ENCODE assay signal across 13 cellular contexts in the genomic region with DNA sequence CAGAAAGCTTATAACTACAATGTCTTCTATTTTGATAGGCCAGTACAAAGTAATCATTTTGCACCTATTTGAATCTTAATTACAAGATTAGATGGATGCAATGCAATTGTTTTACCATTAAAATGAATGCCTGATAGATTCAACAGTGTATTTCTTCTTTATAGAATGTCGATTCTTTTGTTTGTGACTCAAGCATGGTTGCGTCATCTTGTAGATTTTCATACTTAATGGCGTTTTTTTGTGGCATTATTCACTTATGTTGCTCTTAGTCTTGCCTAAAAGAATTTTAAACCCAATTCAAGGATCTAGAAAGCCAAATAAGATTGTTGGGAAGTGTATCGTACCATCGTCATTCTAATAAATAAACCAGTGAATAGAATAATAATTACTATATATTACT. TPM values are rescaled to one million over a fixed set of nuclear protein-coding genes. Genes with fewer than 3 reads are reported as not detected.
DNase-seq lines count a peak whose midpoint lies in the region; FAIRE-seq and TF ChIP-seq lines count a peak whose summit lies in the region.
"Had no signal": no experiment of that assay in that cellular context is flagged by ENCODE, and none has a peak within 500 bp of the region (broad histone marks: within the 10 kb centered on the region; RNA-seq: fewer than 3 reads in every experiment).

No MANE protein-coding gene starts in this region.

- no peaks in the 10 kb centered on the region for H3K9me1 ChIP-seq in keratinocyte (ENCODE audit: control insufficient read depth, extremely low read depth, insufficient read depth, low read length)

- peak overlapping the region; percentile 1 for H2AFZ ChIP-seq in keratinocyte (ENCODE audit: control insufficient read depth, low read length)

- dilution Hi-C loops in keratinocyte (cut with MboI; ENCODE audit: extremely low pct_ligation_motif_present, low sequenced_read_pairs), result no loop called here

- intact Hi-C loops in sigmoid colon (cut with DNase I), result no loop called here

- no peak for TF ChIP-seq CTCF in astrocyte of the spinal cord (IDR thresholded peaks at IDR 0.05; ENCODE audit: low read depth, low read length)
- TF ChIP-seq CTCF in keratinocyte (optimal IDR thresholded peaks at IDR 0.05 in 1 of 3, IDR thresholded peaks at IDR 0.05 in 1 of 3, conservative IDR thresholded peaks at IDR 0.05 in 1 of 3; ENCODE audit: extremely low read depth in 1 of 3, insufficient read depth in 2 of 3, low read length in 3 of 3), result no peak
- TF ChIP-seq CTCF in sigmoid colon (IDR thresholded peaks at IDR 0.05), result no peak

- H3K4me1 ChIP-seq in keratinocyte (ENCODE audit: control insufficient read depth, extremely low read depth, insufficient read depth, low read length), result peaks cover 45% of the 10 kb centered on the region
- peaks cover 0 to 29% (median 6%) of the 10 kb centered on the region in 4 donors for H3K4me1 ChIP-seq in sigmoid colon

- no peak overlapping the region for H3K9ac ChIP-seq in keratinocyte (ENCODE audit: control insufficient read depth, extremely low read depth, insufficient read depth, low read length)

- DNase-seq in DMS 273 (lab: John Stamatoyannopoulos, UW; ENCODE audit: unreplicated experiment), result peak; percentile 39
- no peak for DNase-seq in DMS 273 treated with DMSO at 0.1 percent for 48 hours (lab: John Stamatoyannopoulos, UW)
- DNase-seq in HCEC 1CT, result peak; percentile 70
- peak; percentile 48 for DNase-seq in astrocyte of the spinal cord (ENCODE audit: low read depth, low spot score)
- DNase-seq in keratinocyte (ENCODE audit: low read depth, low spot score), result no peak
- no peak for DNase-seq in sigmoid colon
- no peak for DNase-seq in hypothalamus (lab: John Stamatoyannopoulos, UW)
- DNase-seq in NCI-H128 (lab: John Stamatoyannopoulos, UW; ENCODE audit: unreplicated experiment), result no peak
- DNase-seq: activated CD8-positive, alpha-beta memory T cell treated with anti-CD3 and anti-CD28 coated beads, Interleukin-2, amount 50 U/mL, for 4 hours; mesendoderm; SJCRH30 had no signal

- H3K36me3 ChIP-seq in keratinocyte (ENCODE audit: control insufficient read depth in 2 of 2, extremely low read depth in 1 of 2, insufficient read depth in 2 of 2, low read length in 2 of 2) (peaks cover 0 to 1% of the 10 kb centered on the region in 2 experiments), sigmoid colon (no peaks in the 10 kb centered on the region)

- in situ Hi-C loops in astrocyte of the spinal cord (cut with HindIII; ENCODE audit: low sequenced_read_pairs), result no loop called here

- FAIRE-seq in keratinocyte (lab: Jason Lieb, UNC), result no peak
- FAIRE-seq: colon had no signal

- no peak for TF ChIP-seq POLR2A in sigmoid colon (IDR thresholded peaks at IDR 0.05)

- H3K79me2 ChIP-seq in keratinocyte (ENCODE audit: control insufficient read depth, insufficient read depth, low read length), result no peaks in the 10 kb centered on the region

- no peak for TF ChIP-seq EP300 in sigmoid colon (IDR thresholded peaks at IDR 0.05)

- H3K27me3 ChIP-seq in keratinocyte (ENCODE audit: control insufficient read depth, extremely low read depth, insufficient read depth, low read length) (no peaks in the 10 kb centered on the region), sigmoid colon (no peaks in the 10 kb centered on the region)
- H3K27me3 ChIP-seq: SJCRH30 had no signal

- H3K27ac ChIP-seq in keratinocyte (ENCODE audit: control insufficient read depth, insufficient read depth, low read length) (peak overlapping the region; percentile 77), sigmoid colon (no peak overlapping the region)
- H3K27ac ChIP-seq: 22Rv1, SJCRH30 had no signal

- WGBS in sigmoid colon, 2 donors, result 96% methylated on average over 5 of the region's 5 CpGs

- H3K4me2 ChIP-seq in keratinocyte (ENCODE audit: control insufficient read depth, extremely low read depth, insufficient read depth, low read depth, low read length), result peak overlapping the region; percentile 92

- H3K9me3 ChIP-seq in keratinocyte (ENCODE audit: control insufficient read depth, low read depth, low read length) (no peaks in the 10 kb centered on the region), sigmoid colon (no peaks in the 10 kb centered on the region)
- H3K9me3 ChIP-seq: SJCRH30 had no signal

- H3K4me3 ChIP-seq in astrocyte of the spinal cord (ENCODE audit: low read depth, low read length) (no peak overlapping the region), keratinocyte (ENCODE audit: control insufficient read depth in 2 of 3, extremely low read depth in 1 of 3, insufficient read depth in 2 of 3, low read depth in 1 of 3, low read length in 3 of 3) (peak overlapping the region in 1 of 3 experiments; percentile 71), sigmoid colon (no peak overlapping the region)
- H3K4me3 ChIP-seq: SJCRH30 had no signal

- no peaks in the 10 kb centered on the region for H4K20me1 ChIP-seq in keratinocyte (ENCODE audit: control insufficient read depth, extremely low read depth, insufficient read depth, low read length)

RNA-seq across cellular contexts. Expression of gene ZBTB38, which starts 21.4 kb away (rescaled TPM):
- polyA plus RNA-seq in keratinocyte, result 17.9 to 41.1 TPM (median 34.9 TPM) in 3 replicates
- polyA plus RNA-seq in keratinocyte (2011; ENCODE audit: low read depth), result 24.1 TPM
- polyA plus RNA-seq in keratinocyte (2011; cell fraction: cytosol; rRNA removed), result 15.0 and 25.8 TPM in 2 replicates
- 36.8 and 40.9 TPM in 2 replicates for polyA plus RNA-seq in keratinocyte (2011; cell fraction: nucleus; rRNA removed)
- polyA plus RNA-seq in keratinocyte (2012; ENCODE audit: low replicate concordance), result 19.3 and 38.7 TPM in 2 replicates
- polyA minus RNA-seq in keratinocyte, result 45.2 to 76.7 TPM (median 75.1 TPM) in 3 replicates
- polyA minus RNA-seq in keratinocyte (2011; cell fraction: cytosol; rRNA and poly(A)+ RNA removed), result 38.2 TPM
- polyA minus RNA-seq in keratinocyte (2011; cell fraction: nucleus; rRNA and poly(A)+ RNA removed), result 59.4 and 96.9 TPM in 2 replicates
- 100 to 1,000 TPM; 150 to 178 (median 155) TPM for total RNA-seq in sigmoid colon
- polyA plus RNA-seq in sigmoid colon, result 10 to 100 TPM; 16.8 to 23.1 (median 19.9) TPM

Comparison
In these comparisons a context has a peak if more than half of its experiments do, and no peak if none do; other contexts are left out.
1. DNase-seq: peak in DMS 273 (single experiment), HCEC 1CT (single experiment) and astrocyte of the spinal cord (single experiment); none in DMS 273 treated with DMSO at 0.1 percent for 48 hours (single experiment), keratinocyte (single experiment), sigmoid colon (single experiment), hypothalamus (0 of 51) and NCI-H128 (single experiment).